ENCODE assay signal across 18 cellular contexts in the genomic region with DNA sequence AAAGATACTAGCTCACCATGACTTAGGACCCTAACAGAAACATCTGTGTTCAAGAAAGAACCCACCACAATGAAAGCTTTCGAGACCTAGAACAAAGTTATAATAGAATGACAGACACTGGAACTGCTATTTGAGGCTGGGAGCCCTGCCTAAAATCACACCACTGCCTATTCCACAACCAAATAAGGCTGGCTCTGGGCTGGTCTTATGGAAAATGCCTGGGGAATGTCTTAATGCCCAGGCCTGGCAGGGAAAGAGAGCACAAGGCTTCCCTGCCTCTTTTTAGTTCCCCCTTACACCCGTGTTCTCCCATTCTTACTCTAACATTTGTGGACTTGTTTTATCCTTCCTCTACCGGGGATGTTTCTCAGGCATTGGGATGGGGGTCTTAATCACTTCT. TPM values are rescaled to one million over a fixed set of nuclear protein-coding genes. Genes with fewer than 3 reads are reported as not detected.
DNase-seq lines count a peak whose midpoint lies in the region; FAIRE-seq and TF ChIP-seq lines count a peak whose summit lies in the region.
"Had no signal": no experiment of that assay in that cellular context is flagged by ENCODE, and none has a peak within 500 bp of the region (broad histone marks: within the 10 kb centered on the region; RNA-seq: fewer than 3 reads in every experiment).

No MANE protein-coding gene starts in this region.

- TF ChIP-seq CTCF in mesothelial cell of epicardium (IDR thresholded peaks at IDR 0.05; ENCODE audit: unreplicated experiment) = no peak

- H3K4me3 Mint-ChIP-seq in mesothelial cell of epicardium = no peak overlapping the region

- TF ChIP-seq POLR2A in GM12892 (IDR thresholded peaks at IDR 0.05; ENCODE audit: low read depth, low read length) = no peak

- DNase-seq in EH (ENCODE audit: low read depth) = peak; percentile 46
- peak; percentile 75 for DNase-seq in astrocyte of the hippocampus (ENCODE audit: low read depth, low spot score)
- DNase-seq in mesothelial cell of epicardium (ENCODE audit: low spot score in 2 of 2, unreplicated experiment in 2 of 2) = no peak
- peak; percentile 13 for DNase-seq in stromal cell of bone marrow (ENCODE audit: low read depth)
- DNase-seq in GM12892 (ENCODE audit: insufficient read length) = no peak
- no peak for DNase-seq in stimulated activated naive CD4-positive, alpha-beta T cell (lab: John Stamatoyannopoulos, UW)
- no peak for DNase-seq in SW 1271 (lab: John Stamatoyannopoulos, UW)
- DNase-seq: AML-193, Caco-2, DMS53, H7, Karpas-422, NCI-H1930, NCI-H510A treated with DMSO at 0.1 percent for 48 hours, SHP77 had no signal

- no peak for FAIRE-seq in GM12892 (lab: Jason Lieb, UNC)
- FAIRE-seq: A549, GM12891 had no signal

- peaks cover 62% of the 10 kb centered on the region for H3K4me1 Mint-ChIP-seq in mesothelial cell of epicardium

- peak overlapping the region; percentile 66 for H3K27ac Mint-ChIP-seq in mesothelial cell of epicardium

- H3K27me3 Mint-ChIP-seq in mesothelial cell of epicardium (ENCODE audit: low read depth) = no peaks in the 10 kb centered on the region

- peaks cover 13% of the 10 kb centered on the region for H3K36me3 Mint-ChIP-seq in mesothelial cell of epicardium

- H3K9me3 Mint-ChIP-seq in mesothelial cell of epicardium = peaks cover 15% of the 10 kb centered on the region

RNA-seq across cellular contexts. Expression of gene METTL24, which starts 5.6 kb away (rescaled TPM):
- 25.5 to 28.1 TPM (median 25.7 TPM) in 3 replicates for total RNA-seq in mesothelial cell of epicardium
- not detected for polyA plus RNA-seq in GM12892 (2012; ENCODE audit: missing spikeins)
- total RNA-seq: Caco-2 had no signal
- polyA plus RNA-seq: A549 had no signal

RNA-seq across cellular contexts. Expression of gene DDO, which starts 51.6 kb away (rescaled TPM):
- total RNA-seq in mesothelial cell of epicardium = not detected in 3 replicates
- 0.21 TPM for polyA plus RNA-seq in GM12892 (2012; ENCODE audit: missing spikeins)
- total RNA-seq: Caco-2, G401, H7 had no signal

Comparison
In these comparisons a context has a peak if more than half of its experiments do, and no peak if none do; other contexts are left out.
1. DNase-seq: peak in EH (single experiment), astrocyte of the hippocampus (single experiment) and stromal cell of bone marrow (single experiment); none in mesothelial cell of epicardium (0 of 2), GM12892 (single experiment), stimulated activated naive CD4-positive, alpha-beta T cell (0 of 6) and SW 1271 (0 of 2).